In genomic region chr5:179795049-179795862, GRCh38 we compare ENCODE assay signal across 8 cellular contexts. TPM values are rescaled to one million over a fixed set of nuclear protein-coding genes. Genes with fewer than 3 reads are reported as not detected.
DNase-seq lines count a peak whose midpoint lies in the region; ATAC-seq and TF ChIP-seq lines count a peak whose summit lies in the region.

No MANE protein-coding gene starts in this region.

- H3K9me3 ChIP-seq in CD4-positive, alpha-beta memory T cell (ENCODE audit: control insufficient read depth in 1 of 2, low read length in 2 of 2): no peaks in the 10 kb centered on the region
- H3K9me3 ChIP-seq in GM23248 (ENCODE audit: low read depth) (no peaks in the 10 kb centered on the region), OCI-LY7 (ENCODE audit: low read length) (no peaks in the 10 kb centered on the region), duodenal mucosa (ENCODE audit: control insufficient read depth in 1 of 2, low read length in 2 of 2) (no peaks in the 10 kb centered on the region)

- H3K9ac ChIP-seq in GM23248 (peak overlapping the region; percentile 76), duodenal mucosa (ENCODE audit: low read depth in 1 of 2, low read length in 2 of 2) (peak overlapping the region; percentile 46 to 70)

- H4K20me1 ChIP-seq in GM23248 (ENCODE audit: insufficient read depth) (no peaks in the 10 kb centered on the region), OCI-LY7 (ENCODE audit: insufficient read depth, low read length) (no peaks in the 10 kb centered on the region)

- peaks cover 11 to 51% (median 27%) of the 10 kb centered on the region in 4 donors for H3K4me1 Mint-ChIP-seq in CD4-positive, alpha-beta memory T cell
- peaks cover 32 to 36% (median 32%) of the 10 kb centered on the region in 3 donors for H3K4me1 Mint-ChIP-seq in naive B cell

- peaks cover 17% of the 10 kb centered on the region for H3K36me3 ChIP-seq in CD4-positive, alpha-beta memory T cell (ENCODE audit: insufficient read depth, low read length)
- H3K36me3 ChIP-seq in GM23248 (ENCODE audit: low read depth): peaks cover 4% of the 10 kb centered on the region; the same call in 1 of the 2 replicates
- H3K36me3 ChIP-seq in OCI-LY7 (ENCODE audit: insufficient read depth, low read length): peaks cover 33% of the 10 kb centered on the region; the same call in 1 of the 2 replicates
- H3K36me3 ChIP-seq in duodenal mucosa (ENCODE audit: control insufficient read depth in 1 of 2, insufficient read depth in 2 of 2, low read length in 2 of 2): peaks cover 20 to 37% of the 10 kb centered on the region in 2 donors

- H3K4me3 ChIP-seq in CD4-positive, alpha-beta memory T cell (ENCODE audit: low read length in 2 of 2): peak overlapping the region; percentile 23 to 69
- H3K4me3 ChIP-seq in GM23248 (peak overlapping the region; percentile 69), OCI-LY7 (ENCODE audit: low read depth, low read length, poor library complexity, severe bottlenecking) (peak overlapping the region; percentile 70), duodenal mucosa (ENCODE audit: low read depth in 1 of 2, low read length in 2 of 2) (peak overlapping the region; percentile 68 to 76)

- peaks cover 5% of the 10 kb centered on the region for H3F3A ChIP-seq in GM23248 (ENCODE audit: insufficient read depth)

- no peaks in the 10 kb centered on the region for H3K79me2 ChIP-seq in GM23248 (ENCODE audit: insufficient read depth)
- no peaks in the 10 kb centered on the region for H3K79me2 ChIP-seq in OCI-LY7 (ENCODE audit: insufficient read depth, low read depth, low read length)

- peak overlapping the region; percentile 44 for H3K27ac ChIP-seq in CD4-positive, alpha-beta memory T cell (ENCODE audit: low read depth, low read length)
- no peak overlapping the region for H3K27ac ChIP-seq in GM23248
- peak overlapping the region; percentile 32 for H3K27ac ChIP-seq in OCI-LY7 (ENCODE audit: low read depth, low read length, poor library complexity, severe bottlenecking)
- peak overlapping the region; percentile 62 for H3K27ac ChIP-seq in duodenal mucosa (ENCODE audit: low read depth, low read length)

- H3K27me3 Mint-ChIP-seq in CD4-positive, alpha-beta memory T cell: no peaks in the 10 kb centered on the region
- H3K27me3 Mint-ChIP-seq in naive B cell: no peaks in the 10 kb centered on the region

- no peaks in the 10 kb centered on the region for H3K27me3 ChIP-seq in CD4-positive, alpha-beta memory T cell (ENCODE audit: insufficient read depth, low read length)
- H3K27me3 ChIP-seq in GM23248 (replicated peaks; ENCODE audit: insufficient read depth) (no peaks in the 10 kb centered on the region), duodenal mucosa (ENCODE audit: control insufficient read depth in 1 of 2, insufficient read depth in 2 of 2, low read length in 2 of 2) (no peaks in the 10 kb centered on the region)

- CTCF ChIA-PET in CD4-positive, alpha-beta memory T cell (lab: Charles Lee; ENCODE audit: partially characterized antibody): interaction anchor here (0.7 to 5.9 kb wide), 11 partner anchors 18 to 113 kb away, joined by 3 to 53 read pairs (median 4); partner anchors contain the start of genes MAML1, SQSTM1 and TBC1D9B
- CTCF ChIA-PET in OCI-LY7 (lab: Charles Lee; ENCODE audit: unreplicated experiment): interaction anchor here (0.6 kb wide), 1 partner anchor 40 kb away, joined by 3 read pairs; no protein-coding TSS in a partner anchor

- no peaks in the 10 kb centered on the region for H3K9me2 ChIP-seq in GM23248 (ENCODE audit: insufficient read depth)
- no peaks in the 10 kb centered on the region for H3K9me2 ChIP-seq in OCI-LY7 (ENCODE audit: insufficient read depth, low read length)

- no peak for DNase-seq in CD4-positive, alpha-beta memory T cell
- DNase-seq in GM23248 (peak; percentile 18), OCI-LY7 (ENCODE audit: low spot score) (peak; percentile 68), naive B cell (no peak), dermis blood vessel endothelial cell (no peak)
- no peak for DNase-seq in stimulated activated CD4-positive, alpha-beta T cell treated with anti-CD3 and anti-CD28 coated beads, Interleukin-12 subunit alpha, Interleukin-12 subunit beta, amount 100 ng/mL, for 4 hours

- intact Hi-C loops in CD4-positive, alpha-beta memory T cell (cut with micrococcal nuclease): no loop called here
- intact Hi-C loops in OCI-LY7 (cut with micrococcal nuclease; ENCODE audit: unreplicated experiment): no loop called here

- H3K27ac Mint-ChIP-seq in CD4-positive, alpha-beta memory T cell: peak overlapping the region in 6 of 7 donors; percentile 18 to 92 (median 69)
- H3K27ac Mint-ChIP-seq in naive B cell: peak overlapping the region in 2 of 6 donors; percentile 47 to 76

- POLR2A ChIA-PET in CD4-positive, alpha-beta memory T cell (lab: Charles Lee; ENCODE audit: partially characterized antibody): interaction anchor here (0.7 to 6.5 kb wide), 17 partner anchors 9 to 172 kb away, joined by 3 to 68 read pairs (median 6); partner anchors contain the start of genes HNRNPH1, MGAT4B, MRNIP and SQSTM1
- POLR2A ChIA-PET in OCI-LY7 (lab: Charles Lee): no interaction called here

- peaks cover 25% of the 10 kb centered on the region for H3K4me1 ChIP-seq in CD4-positive, alpha-beta memory T cell (ENCODE audit: insufficient read depth, low read length)
- H3K4me1 ChIP-seq in GM23248 (ENCODE audit: insufficient read depth) (no peaks in the 10 kb centered on the region), OCI-LY7 (ENCODE audit: insufficient read depth, low read length, poor library complexity, severe bottlenecking) (peaks cover 39% of the 10 kb centered on the region), duodenal mucosa (ENCODE audit: control insufficient read depth in 1 of 2, insufficient read depth in 2 of 2, low read length in 2 of 2) (peaks cover 32 to 37% of the 10 kb centered on the region in 2 donors)

- no peaks in the 10 kb centered on the region for H3K9me3 Mint-ChIP-seq in CD4-positive, alpha-beta memory T cell
- no peaks in the 10 kb centered on the region for H3K9me3 Mint-ChIP-seq in naive B cell

- 20 to 70% methylated on average over 9 to 52 of the region's 53 CpGs for WGBS in GM23248 (ENCODE audit: low coverage in 1 of 2, low lambda C conversion rate in 2 of 2, missing lambda C conversion rate in 2 of 2), 2 experiments

- in situ Hi-C loops in GM23248 (cut with MboI): no loop called here

- no TSS peak for BruUV-seq in OCI-LY7 (replicated peaks; lab: Mats Ljungman, UMichigan)

- no peak for TF ChIP-seq CTCF in OCI-LY7 (conservative IDR thresholded peaks at IDR 0.05; ENCODE audit: low read length)

- H3K4me2 ChIP-seq in GM23248 (ENCODE audit: unreplicated experiment) (peak overlapping the region; percentile 62), OCI-LY7 (ENCODE audit: low read length) (peak overlapping the region; percentile 77)

- peaks cover 0 to 20% of the 10 kb centered on the region in 2 donors for H3K36me3 Mint-ChIP-seq in CD4-positive, alpha-beta memory T cell
- H3K36me3 Mint-ChIP-seq in naive B cell: peaks cover 0 to 6% of the 10 kb centered on the region in 2 donors

- peak in 1 of 2 donors; percentile 2 for ATAC-seq in naive B cell (ENCODE audit: low read depth in 2 of 2)
- no peak for ATAC-seq in HG03378 (IDR thresholded peaks at IDR 0.05; ENCODE audit: unreplicated experiment)

- H2AFZ ChIP-seq in GM23248: peak overlapping the region; percentile 62
- H2AFZ ChIP-seq in OCI-LY7 (ENCODE audit: low read length): peak overlapping the region; percentile 72

- H3K4me3 Mint-ChIP-seq in CD4-positive, alpha-beta memory T cell: peak overlapping the region; percentile 50 to 80 (median 76)
- H3K4me3 Mint-ChIP-seq in naive B cell: peak overlapping the region; percentile 60 to 80 (median 68)

RNA-seq across cellular contexts. Expression of gene LTC4S, which starts 1.5 kb away (rescaled TPM):
- total RNA-seq in CD4-positive, alpha-beta memory T cell: 1 to 10 TPM; 5.1 to 8.1 TPM
- polyA plus RNA-seq in CD4-positive, alpha-beta memory T cell: 1 to 10 TPM; 4.2 to 9.4 TPM
- 3.7 and 6.6 TPM in 2 replicates for total RNA-seq in GM23248 (2014; rRNA removed; shearing (Covaris generic))
- polyA plus RNA-seq in GM23248 (2016; fragmentation: Nextera tagmentation; extraction: Ambion mirVana) (1.6 and 2.0 TPM in 2 replicates), naive B cell (ENCODE audit: low read depth in 6 of 6) (under 1 TPM in 3 of 6 donors, not detected in 3; 0.49 to 0.82 (median 0.63) TPM)
- total RNA-seq in OCI-LY7 (2014; rRNA removed; shearing (Covaris generic)): 0.44 and 1.3 TPM in 2 replicates
- total RNA-seq in OCI-LY7 (2022) (4.0 and 4.5 TPM in 2 replicates), dermis blood vessel endothelial cell (0.79 and 0.85 TPM in 2 replicates)

RNA-seq across cellular contexts. Expression of gene MGAT4B, which starts 11.4 kb away (rescaled TPM):
- 100 to 1,000 TPM; 119 to 121 TPM for total RNA-seq in CD4-positive, alpha-beta memory T cell
- 10 to 100 TPM in 1 of 2 donors, 1 to 10 TPM in 1; 8.3 to 24.3 TPM for polyA plus RNA-seq in CD4-positive, alpha-beta memory T cell
- 139 and 143 TPM in 2 replicates for total RNA-seq in GM23248 (2014; rRNA removed; shearing (Covaris generic))
- polyA plus RNA-seq in GM23248 (2016; fragmentation: Nextera tagmentation; extraction: Ambion mirVana): 28.0 and 28.9 TPM in 2 replicates
- total RNA-seq in OCI-LY7 (2014; rRNA removed; shearing (Covaris generic)): 58.8 and 61.1 TPM in 2 replicates
- 90.2 and 96.5 TPM in 2 replicates for total RNA-seq in OCI-LY7 (2022)
- polyA plus RNA-seq in naive B cell (ENCODE audit: low read depth in 6 of 6): 10 to 100 TPM in 3 of 6 donors, 1 to 10 TPM in 3; 6.2 to 17.3 (median 9.5) TPM
- 229 and 248 TPM in 2 replicates for total RNA-seq in dermis blood vessel endothelial cell

RNA-seq across cellular contexts. Expression of gene SQSTM1, which starts 25.4 kb away (rescaled TPM):
- 100 to 1,000 TPM; 300 to 303 TPM for total RNA-seq in CD4-positive, alpha-beta memory T cell
- 100 to 1,000 TPM; 188 to 212 TPM for polyA plus RNA-seq in CD4-positive, alpha-beta memory T cell
- 211 and 228 TPM in 2 replicates for total RNA-seq in GM23248 (2014; rRNA removed; shearing (Covaris generic))
- 265 and 310 TPM in 2 replicates for polyA plus RNA-seq in GM23248 (2016; fragmentation: Nextera tagmentation; extraction: Ambion mirVana)
- 44.4 and 58.5 TPM in 2 replicates for total RNA-seq in OCI-LY7 (2014; rRNA removed; shearing (Covaris generic))
- 68.3 and 81.1 TPM in 2 replicates for total RNA-seq in OCI-LY7 (2022)
- polyA plus RNA-seq in naive B cell (ENCODE audit: low read depth in 6 of 6): 100 to 1,000 TPM; 177 to 246 (median 194) TPM
- 644 and 1,006 TPM in 2 replicates for total RNA-seq in dermis blood vessel endothelial cell

Comparison
In these comparisons a context has a peak if more than half of its experiments do, and no peak if none do; other contexts are left out.
1. DNase-seq: peak in GM23248 (single experiment) and OCI-LY7 (single experiment); none in CD4-positive, alpha-beta memory T cell (0 of 5), naive B cell (single experiment), dermis blood vessel endothelial cell (single experiment) and stimulated activated CD4-positive, alpha-beta T cell treated with anti-CD3 and anti-CD28 coated beads, Interleukin-12 subunit alpha, Interleukin-12 subunit beta, amount 100 ng/mL, for 4 hours (single experiment).
2. Peak in every context shown above with its lines, with median percentiles within 50 percentile points of each other: H3K4me3 ChIP-seq.